In the genomic region with DNA sequence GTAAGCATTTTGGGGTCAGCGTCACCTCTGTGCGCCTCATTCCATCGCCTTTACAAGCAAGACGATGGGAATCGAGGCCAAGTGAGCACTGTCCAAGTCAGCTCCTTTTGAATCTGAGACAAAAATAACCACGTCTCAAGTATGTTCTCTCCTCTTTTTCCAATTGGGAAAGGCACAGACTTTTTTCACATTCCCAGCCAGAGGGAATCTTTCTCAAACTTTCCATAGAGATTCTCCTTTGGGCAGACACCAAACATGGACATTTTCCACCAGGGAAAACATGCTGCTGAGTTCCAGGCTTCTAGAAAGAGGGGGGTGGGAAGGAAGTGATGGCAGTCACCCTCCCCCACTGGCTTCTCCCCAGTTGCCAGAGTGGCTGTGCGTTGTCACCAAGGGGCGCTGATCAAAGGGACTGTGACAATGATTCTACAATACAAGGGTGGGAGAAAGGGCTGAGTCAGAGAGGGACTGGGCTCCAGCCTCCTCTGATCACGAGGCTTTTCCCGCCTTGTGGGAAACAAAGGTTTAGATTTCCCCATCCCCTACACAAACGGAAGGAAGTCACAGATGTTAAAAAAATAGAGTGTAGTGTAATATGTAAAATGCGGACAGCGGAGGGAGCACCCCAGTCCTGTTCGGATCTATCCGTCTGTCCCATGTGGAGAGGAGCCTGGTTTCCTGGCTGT, we compare ENCODE assay signal across 1 cellular context.
TF ChIP-seq lines count a peak whose summit lies in the region.

No MANE protein-coding gene starts in this region.

TF ChIP-seq in GM23338, 12 proteins besides CTCF, POLR2A, EP300 and RAD21 (continued from another document):
- TF ChIP-seq NANOG (IDR thresholded peaks at IDR 0.05; ENCODE audit: borderline replicate concordance) (no peak), JUNB (IDR thresholded peaks at IDR 0.05; ENCODE audit: unreplicated experiment) (no peak), STAT1 (IDR thresholded peaks at IDR 0.05; ENCODE audit: unreplicated experiment) (no peak), POLR2AphosphoS5 (IDR thresholded peaks at IDR 0.05; ENCODE audit: low read depth) (no peak), ZNF462 (CRISPR knock-in tag; IDR thresholded peaks at IDR 0.05) (no peak), ZNF331 (CRISPR knock-in tag; IDR thresholded peaks at IDR 0.05; ENCODE audit: low read depth) (no peak), EZH2phosphoT487 (IDR thresholded peaks at IDR 0.05; ENCODE audit: unreplicated experiment) (no peak)
TF ChIP-seq in GM23338: peak in this region for 0.
